27 cellular contexts compared by ENCODE assay signal in the genomic region with DNA sequence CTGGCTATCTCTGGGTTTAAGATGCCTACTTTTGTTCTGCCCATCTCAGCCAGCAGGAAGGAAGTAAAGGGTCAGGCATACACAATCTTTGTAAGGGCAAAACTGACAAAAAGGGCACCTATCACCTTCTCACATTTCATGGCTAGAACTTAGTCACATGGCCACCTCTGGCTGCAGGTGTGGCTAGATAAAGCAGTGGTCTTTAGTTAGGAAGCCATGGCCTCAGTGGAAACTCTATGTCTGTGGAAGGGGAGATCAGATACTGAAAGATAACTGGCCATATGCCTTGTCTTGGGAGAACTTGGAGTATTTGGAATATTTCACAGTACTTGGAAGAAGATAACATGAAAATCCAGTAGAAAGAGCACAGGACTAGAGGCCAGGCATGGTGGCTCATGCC.
"Had no signal": no experiment of that assay in that cellular context is flagged by ENCODE, and none has a peak within 500 bp of the region (broad histone marks: within the 10 kb centered on the region; RNA-seq: fewer than 3 reads in every experiment).

No MANE protein-coding gene starts in this region.

- H3K4me3 Mint-ChIP-seq: activated CD4-positive, alpha-beta memory T cell treated with anti-CD3 and anti-CD28 coated beads for 36 hours; activated naive CD4-positive, alpha-beta T cell treated with anti-CD3 and anti-CD28 coated beads, Interleukin-2, amount 50 U/mL, for 24 hours; activated naive CD8-positive, alpha-beta T cell treated with anti-CD3 and anti-CD28 coated beads, Interleukin-2, amount 50 U/mL, for 24 hours; activated T-helper 17 cell treated with anti-CD3 and anti-CD28 coated beads, Interleukin-2, amount 50 U/mL, for 72 hours; nephron; stimulated activated effector memory CD8-positive, alpha-beta T cell treated with anti-CD3 and anti-CD28 coated beads, Interleukin-12 subunit alpha, Interleukin-12 subunit beta, amount 100 ng/mL, for 72 hours; stimulated activated naive CD8-positive, alpha-beta T cell treated with anti-CD3 and anti-CD28 coated beads, Interleukin-15, amount 100 ng/mL, for 72 hours had no signal

- H3K9me3 Mint-ChIP-seq: activated naive CD4-positive, alpha-beta T cell treated with anti-CD3 and anti-CD28 coated beads, Interleukin-2, amount 50 U/mL, for 24 hours; activated T-helper 17 cell treated with anti-CD3 and anti-CD28 coated beads, Interleukin-2, amount 50 U/mL, for 72 hours; stimulated activated effector memory CD8-positive, alpha-beta T cell treated with anti-CD3 and anti-CD28 coated beads, Interleukin-12 subunit alpha, Interleukin-12 subunit beta, amount 100 ng/mL, for 72 hours had no signal

- H3K27me3 ChIP-seq: gastroesophageal sphincter, hepatocyte, neutrophil, right lobe of liver, thyroid gland, upper lobe of left lung, vagina had no signal

- H3K27ac ChIP-seq: gastroesophageal sphincter, hepatocyte, left ventricle myocardium inferior, neutrophil, right lobe of liver, upper lobe of left lung, vagina had no signal

- H3K4me2 ChIP-seq: hepatocyte had no signal

- H3K36me3 Mint-ChIP-seq: activated CD4-positive, alpha-beta memory T cell treated with anti-CD3 and anti-CD28 coated beads for 36 hours; activated naive CD4-positive, alpha-beta T cell treated with anti-CD3 and anti-CD28 coated beads, Interleukin-2, amount 50 U/mL, for 24 hours; stimulated activated effector memory CD8-positive, alpha-beta T cell treated with anti-CD3 and anti-CD28 coated beads, Interleukin-12 subunit alpha, Interleukin-12 subunit beta, amount 100 ng/mL, for 72 hours had no signal

- H3K4me3 ChIP-seq: gastroesophageal sphincter, hepatocyte, left ventricle myocardium inferior, lung, right lobe of liver, thyroid gland, upper lobe of left lung, vagina had no signal

- DNase-seq: activated CD4-positive, alpha-beta memory T cell treated with anti-CD3 and anti-CD28 coated beads for 36 hours; activated CD4-positive, alpha-beta T cell treated with anti-CD3 and anti-CD28 coated beads for 48 hours; activated CD8-positive, alpha-beta memory T cell treated with anti-CD3 and anti-CD28 coated beads, Interleukin-2, amount 50 U/mL, for 4 hours; activated gamma-delta T cell treated with Interleukin-2 at 50 U/mL for 16 hours; activated naive CD8-positive, alpha-beta T cell treated with anti-CD3 and anti-CD28 coated beads, Interleukin-2, amount 50 U/mL, for 24 hours; activated T-cell treated with anti-CD3 and anti-CD28 coated beads, Interleukin-2, amount 50 U/mL, for 1 hour; amygdala; caudate nucleus; cortex of kidney; islet precursor cell; left ventricle myocardium inferior; right lobe of liver; stimulated activated CD4-positive, alpha-beta T cell treated with anti-CD3 and anti-CD28 coated beads, Interleukin-12 subunit alpha, Interleukin-12 subunit beta, amount 100 ng/mL, for 4 hours; stimulated activated CD4-positive, alpha-beta T cell treated with anti-CD3 and anti-CD28 coated beads, Interleukin-4, amount 100 ng/mL, for 1 hour; stimulated activated naive CD8-positive, alpha-beta T cell treated with anti-CD3 and anti-CD28 coated beads, Interleukin-15, amount 100 ng/mL, for 72 hours; thyroid gland had no signal

- H3K36me3 ChIP-seq: gastroesophageal sphincter, left ventricle myocardium inferior, neutrophil, right lobe of liver, thyroid gland, upper lobe of left lung, vagina had no signal

- H3K9me3 ChIP-seq: gastroesophageal sphincter, left ventricle myocardium inferior, neutrophil, right lobe of liver, thyroid gland, upper lobe of left lung, vagina had no signal

- H3K27me3 Mint-ChIP-seq: activated CD4-positive, alpha-beta memory T cell treated with anti-CD3 and anti-CD28 coated beads for 36 hours; activated naive CD4-positive, alpha-beta T cell treated with anti-CD3 and anti-CD28 coated beads, Interleukin-2, amount 50 U/mL, for 24 hours; activated naive CD8-positive, alpha-beta T cell treated with anti-CD3 and anti-CD28 coated beads, Interleukin-2, amount 50 U/mL, for 24 hours; activated T-helper 17 cell treated with anti-CD3 and anti-CD28 coated beads, Interleukin-2, amount 50 U/mL, for 72 hours; progenitor cell of endocrine pancreas; stimulated activated naive CD8-positive, alpha-beta T cell treated with anti-CD3 and anti-CD28 coated beads, Interleukin-15, amount 100 ng/mL, for 72 hours had no signal

- ATAC-seq: activated naive CD8-positive, alpha-beta T cell treated with anti-CD3 and anti-CD28 coated beads, Interleukin-2, amount 50 U/mL, for 24 hours; activated T-helper 17 cell treated with anti-CD3 and anti-CD28 coated beads, Interleukin-2, amount 50 U/mL, for 72 hours; gastroesophageal sphincter; right lobe of liver; stimulated activated effector memory CD8-positive, alpha-beta T cell treated with anti-CD3 and anti-CD28 coated beads, Interleukin-12 subunit alpha, Interleukin-12 subunit beta, amount 100 ng/mL, for 72 hours; stimulated activated naive CD8-positive, alpha-beta T cell treated with anti-CD3 and anti-CD28 coated beads, Interleukin-15, amount 100 ng/mL, for 72 hours had no signal

- H3K79me2 ChIP-seq: hepatocyte had no signal

- H3K27ac Mint-ChIP-seq: activated CD4-positive, alpha-beta memory T cell treated with anti-CD3 and anti-CD28 coated beads for 36 hours; activated naive CD4-positive, alpha-beta T cell treated with anti-CD3 and anti-CD28 coated beads, Interleukin-2, amount 50 U/mL, for 24 hours; activated naive CD8-positive, alpha-beta T cell treated with anti-CD3 and anti-CD28 coated beads, Interleukin-2, amount 50 U/mL, for 24 hours; activated T-helper 17 cell treated with anti-CD3 and anti-CD28 coated beads, Interleukin-2, amount 50 U/mL, for 72 hours; progenitor cell of endocrine pancreas; stimulated activated effector memory CD8-positive, alpha-beta T cell treated with anti-CD3 and anti-CD28 coated beads, Interleukin-12 subunit alpha, Interleukin-12 subunit beta, amount 100 ng/mL, for 72 hours; stimulated activated naive CD8-positive, alpha-beta T cell treated with anti-CD3 and anti-CD28 coated beads, Interleukin-15, amount 100 ng/mL, for 72 hours had no signal

- H3K4me1 ChIP-seq: gastroesophageal sphincter, left ventricle myocardium inferior, right lobe of liver, vagina had no signal
